ENCODE assay signal across 12 cellular contexts in genomic region chr6:119308048-119308570, GRCh38. TPM values are rescaled to one million over a fixed set of nuclear protein-coding genes. Genes with fewer than 3 reads are reported as not detected.
DNase-seq lines count a peak whose midpoint lies in the region; ATAC-seq and TF ChIP-seq lines count a peak whose summit lies in the region.
"Had no signal": no experiment of that assay in that cellular context is flagged by ENCODE, and none has a peak within 500 bp of the region (broad histone marks: within the 10 kb centered on the region; RNA-seq: fewer than 3 reads in every experiment).

No MANE protein-coding gene starts in this region.

- H3K4me3 ChIP-seq in DND-41 (ENCODE audit: low read depth in 1 of 2, low read length in 2 of 2) (no peak overlapping the region), mesodermal cell (ENCODE audit: extremely low read depth, insufficient read depth, low read length, poor library complexity, severe bottlenecking) (no peak overlapping the region)
- H3K4me3 ChIP-seq: adrenal gland, spleen, upper lobe of left lung had no signal

- no peaks in the 10 kb centered on the region for H3K9me3 ChIP-seq in DND-41 (ENCODE audit: insufficient read depth, low read length, severe bottlenecking)
- no peaks in the 10 kb centered on the region for H3K9me3 ChIP-seq in mesodermal cell (ENCODE audit: control insufficient read depth, low read length)
- H3K9me3 ChIP-seq: adrenal gland, spleen, upper lobe of left lung had no signal

- H3K4me1 ChIP-seq in DND-41 (ENCODE audit: insufficient read depth, low read length) (peaks cover 22% of the 10 kb centered on the region), mesodermal cell (ENCODE audit: control insufficient read depth, insufficient read depth, low read length, poor library complexity, severe bottlenecking) (peaks cover 10% of the 10 kb centered on the region)

- H3K27ac ChIP-seq in DND-41 (ENCODE audit: low read length) (no peak overlapping the region), mesodermal cell (ENCODE audit: low read depth, low read length, severe bottlenecking) (peak overlapping the region; percentile 50)
- H3K27ac ChIP-seq: spleen, upper lobe of left lung had no signal

- no peak for TF ChIP-seq CTCF in DND-41 (IDR thresholded peaks at IDR 0.05; ENCODE audit: borderline replicate concordance, extremely low read depth, low read length, poor library complexity, severe bottlenecking)

- H3K9ac ChIP-seq in DND-41 (ENCODE audit: low read depth, low read length) = no peak overlapping the region

- no peak for DNase-seq in DND-41
- DNase-seq in LHCN-M2 (ENCODE audit: low read depth) = peak; percentile 66
- peak; percentile 33 for DNase-seq in brain pericyte (ENCODE audit: low read depth, low spot score)
- no peak for DNase-seq in NCI-H446 (lab: John Stamatoyannopoulos, UW)
- no peak for DNase-seq in GOT3 (lab: John Stamatoyannopoulos, UW)
- no peak for DNase-seq in NAMALWA (ENCODE audit: low spot score)
- no peak for DNase-seq in stimulated activated CD4-positive, alpha-beta T cell treated with anti-CD3 and anti-CD28 coated beads, Interleukin-2, amount 100 ng/mL, for 48 hours
- DNase-seq: NCI-H146, spleen, upper lobe of left lung had no signal

- ATAC-seq in DND-41 (ENCODE audit: insufficient read depth, low read depth) = peak; percentile 58; the same call in 2 of the 3 replicates

- H3K36me3 ChIP-seq in DND-41 (ENCODE audit: insufficient read depth, low read length) = no peaks in the 10 kb centered on the region
- peaks cover 15% of the 10 kb centered on the region for H3K36me3 ChIP-seq in mesodermal cell (ENCODE audit: control insufficient read depth, insufficient read depth, low read length)

- no peaks in the 10 kb centered on the region for H3K27me3 ChIP-seq in DND-41 (ENCODE audit: insufficient read depth, low read length, poor library complexity)
- H3K27me3 ChIP-seq: adrenal gland, spleen, upper lobe of left lung had no signal

- 80% methylated on average over 1 of the region's 2 CpGs; no CpG with 5 or more reads in 1 of the 2 experiments for WGBS in mesodermal cell (ENCODE audit: insufficient coverage in 2 of 2), 2 experiments

- peaks cover 11% of the 10 kb centered on the region; the same call in 1 of the 2 replicates for H4K20me1 ChIP-seq in DND-41 (ENCODE audit: insufficient read depth, low read length)

- H3K79me2 ChIP-seq in DND-41 (ENCODE audit: insufficient read depth, low read length) = peaks cover 18% of the 10 kb centered on the region; the same call in 1 of the 2 replicates

- H2AFZ ChIP-seq in DND-41 (ENCODE audit: low read depth, low read length) = no peak overlapping the region

- H3K4me2 ChIP-seq in DND-41 (ENCODE audit: insufficient read depth, low read length) = no peak overlapping the region

RNA-seq across cellular contexts. Expression of gene MAN1A1, which starts 41.5 kb away (rescaled TPM):
- total RNA-seq in LHCN-M2 (2014; rRNA removed) = 104 and 158 TPM in 2 replicates
- 2.6 TPM for polyA plus RNA-seq in LHCN-M2 (2012)
- 38.2 TPM for polyA plus RNA-seq in mesodermal cell (2013, experiment 1 of 2)
- 38.2 TPM for polyA plus RNA-seq in mesodermal cell (2013, experiment 2 of 2)

Comparison
In these comparisons a context has a peak if more than half of its experiments do, and no peak if none do; other contexts are left out.
1. DNase-seq: peak in LHCN-M2 (single experiment) and brain pericyte (single experiment); none in DND-41 (single experiment), NCI-H446 (0 of 2), GOT3 (single experiment), NAMALWA (single experiment) and stimulated activated CD4-positive, alpha-beta T cell treated with anti-CD3 and anti-CD28 coated beads, Interleukin-2, amount 100 ng/mL, for 48 hours (0 of 2).